In genomic region chr7:100017875-100018274, GRCh38 we compare ENCODE assay signal across 18 cellular contexts. TPM values are rescaled to one million over a fixed set of nuclear protein-coding genes. Genes with fewer than 3 reads are reported as not detected.
A peak's percentile ranks its signal among the peaks of the same experiment; 100 is the strongest.
DNase-seq lines count a peak whose midpoint lies in the region; ATAC-seq, FAIRE-seq and TF ChIP-seq lines count a peak whose summit lies in the region.
"Had no signal": no experiment of that assay in that cellular context is flagged by ENCODE, and none has a peak within 500 bp of the region (broad histone marks: within the 10 kb centered on the region; RNA-seq: fewer than 3 reads in every experiment).

No MANE protein-coding gene starts in this region.

- H3K4me1 Mint-ChIP-seq in activated T-cell treated with anti-CD3 and anti-CD28 coated beads, Interleukin-2, amount 50 U/mL, for 72 hours (ENCODE audit: low read depth) = peaks cover 78% of the 10 kb centered on the region
- H3K4me1 Mint-ChIP-seq in memory B cell = peaks cover 16% of the 10 kb centered on the region

- no peak for ATAC-seq in activated T-cell treated with anti-CD3 and anti-CD28 coated beads, Interleukin-2, amount 50 U/mL, for 72 hours (replicated peaks in 1 of 2)
- ATAC-seq in K562 (no peak), memory B cell (ENCODE audit: low read depth) (no peak)

- H3K79me2 ChIP-seq in K562 (ENCODE audit: control insufficient read depth, insufficient read depth, low read length) = peaks cover 69% of the 10 kb centered on the region

- no peak overlapping the region for H3K27ac ChIP-seq in K562 (ENCODE audit: extremely low read depth, low read depth, low read length)
- H3K27ac ChIP-seq in substantia nigra (ENCODE audit: low read depth, low read length, poor library complexity, severe bottlenecking) = peak overlapping the region; percentile 98
- H3K27ac ChIP-seq: PC-9 had no signal

- POLR2A ChIA-PET in K562 (lab: Yijun Ruan, JAX) = interaction anchor here (0.8 to 2.0 kb wide), 3 partner anchors 11 to 33 kb away, joined by 3 to 6 read pairs (median 4); no protein-coding TSS in a partner anchor

- no peaks in the 10 kb centered on the region for H3K9me3 Mint-ChIP-seq in activated T-cell treated with anti-CD3 and anti-CD28 coated beads, Interleukin-2, amount 50 U/mL, for 72 hours
- H3K9me3 Mint-ChIP-seq in memory B cell = no peaks in the 10 kb centered on the region
- H3K9me3 Mint-ChIP-seq: dendritic cell treated with granulocyte-macrophage colony-stimulating factor and Interleukin-4, amounts not matched to agents 40 ng/mL and 50 ng/mL, for 4 days; T-helper 1 cell treated with Interleukin-12 subunit alpha and Interleukin-12 subunit beta and Interleukin-4 antibody, amounts not matched to agents 30 μg/mL and 1 μg/mL, for 36 hours had no signal

- in situ Hi-C loops in K562 (cut with MboI) = no loop called here

- 96% methylated on average over 5 of the region's 5 CpGs for WGBS in K562 (ENCODE audit: insufficient coverage, low coverage, missing lambda C conversion rate)

- FAIRE-seq in K562 (lab: Jason Lieb, UNC) = no peak
- FAIRE-seq: islet of Langerhans had no signal

- H3K27me3 Mint-ChIP-seq in activated T-cell treated with anti-CD3 and anti-CD28 coated beads, Interleukin-2, amount 50 U/mL, for 72 hours (ENCODE audit: low read depth) = no peaks in the 10 kb centered on the region
- no peaks in the 10 kb centered on the region for H3K27me3 Mint-ChIP-seq in memory B cell
- H3K27me3 Mint-ChIP-seq: dendritic cell treated with granulocyte-macrophage colony-stimulating factor and Interleukin-4, amounts not matched to agents 40 ng/mL and 50 ng/mL, for 4 days had no signal

- H3K36me3 Mint-ChIP-seq in activated T-cell treated with anti-CD3 and anti-CD28 coated beads, Interleukin-2, amount 50 U/mL, for 72 hours (ENCODE audit: insufficient read depth in 2 of 2) = peaks cover 7 to 14% of the 10 kb centered on the region in 2 donors
- H3K36me3 Mint-ChIP-seq in memory B cell = peaks cover 5% of the 10 kb centered on the region

- peaks cover 12 to 13% of the 10 kb centered on the region in 2 experiments; a peak in 3 of 5 replicates for H3K4me1 ChIP-seq in K562 (replicated peaks in 1 of 2; ENCODE audit: control insufficient read depth in 2 of 2, insufficient read depth in 2 of 2, low read length in 2 of 2)

- no peak overlapping the region for H2AFZ ChIP-seq in K562 (ENCODE audit: low read depth, low read length)
- H2AFZ ChIP-seq: PC-9 had no signal

- H3K27ac Mint-ChIP-seq in activated T-cell treated with anti-CD3 and anti-CD28 coated beads, Interleukin-2, amount 50 U/mL, for 72 hours = peak overlapping the region; percentile 79
- H3K27ac Mint-ChIP-seq in memory B cell = peak overlapping the region; percentile 53
- H3K27ac Mint-ChIP-seq: dendritic cell treated with granulocyte-macrophage colony-stimulating factor and Interleukin-4, amounts not matched to agents 40 ng/mL and 50 ng/mL, for 4 days; T-helper 1 cell treated with Interleukin-12 subunit alpha and Interleukin-12 subunit beta and Interleukin-4 antibody, amounts not matched to agents 30 μg/mL and 1 μg/mL, for 36 hours had no signal

- H3K9ac ChIP-seq in K562 (ENCODE audit: insufficient read depth in 1 of 2, low read depth in 2 of 2, low read length in 2 of 2) = no peak overlapping the region

- no peak for TF ChIP-seq EP300 in K562 (IDR thresholded peaks at IDR 0.05; ENCODE audit: low read length)

- BruUV-seq in K562 (replicated peaks; lab: Mats Ljungman, UMichigan) = no TSS peak

- H3K4me3 Mint-ChIP-seq in activated T-cell treated with anti-CD3 and anti-CD28 coated beads, Interleukin-2, amount 50 U/mL, for 72 hours = peak overlapping the region in 1 of 2 donors; percentile 30
- H3K4me3 Mint-ChIP-seq in memory B cell = no peak overlapping the region
- H3K4me3 Mint-ChIP-seq: T-helper 1 cell treated with Interleukin-12 subunit alpha and Interleukin-12 subunit beta and Interleukin-4 antibody, amounts not matched to agents 30 μg/mL and 1 μg/mL, for 36 hours had no signal

- intact Hi-C loops in K562 (cut with micrococcal nuclease) = no loop called here

- no peak for DNase-seq in activated T-cell treated with anti-CD3 and anti-CD28 coated beads, Interleukin-2, amount 50 U/mL, for 72 hours
- no peak for DNase-seq in activated T-cell treated with anti-CD3 and anti-CD28 coated beads, Interleukin-2, amount 50 U/mL, for 48 hours
- DNase-seq in K562 (ENCODE audit: extremely low read depth in 1 of 4, low spot score in 3 of 4) (no peak), memory B cell (ENCODE audit: low spot score in 2 of 2) (no peak), substantia nigra (lab: John Stamatoyannopoulos, UW) (no peak), SKM-1 (lab: John Stamatoyannopoulos, UW; ENCODE audit: unreplicated experiment) (no peak), NCI-H748 (lab: John Stamatoyannopoulos, UW; ENCODE audit: unreplicated experiment) (no peak), NCI-H345 (lab: John Stamatoyannopoulos, UW) (no peak)
- DNase-seq: activated CD4-positive, alpha-beta T cell treated with anti-CD3 and anti-CD28 coated beads, Interleukin-2, amount 50 U/mL, for 1 hour; Calu3; foreskin fibroblast; PC-9; trophoblast cell had no signal

- CTCF ChIA-PET in K562 (lab: Yijun Ruan, JAX; ENCODE audit: low intra/inter-chr PET ratio) = no interaction called here

- TF ChIP-seq CTCF in K562 (IDR thresholded peaks at IDR 0.05 in 2 of 3, conservative IDR thresholded peaks at IDR 0.05 in 1 of 3; ENCODE audit: insufficient read depth in 2 of 3, low read depth in 1 of 3, low read length in 3 of 3) = no peak

- H3K9me1 ChIP-seq in K562 (ENCODE audit: control insufficient read depth, insufficient read depth, low read length) = no peaks in the 10 kb centered on the region

- no peaks in the 10 kb centered on the region for H3K9me3 ChIP-seq in K562 (replicated peaks; ENCODE audit: control insufficient read depth, insufficient read depth, low read depth, low read length)

- H3K36me3 ChIP-seq in K562 (ENCODE audit: control insufficient read depth, insufficient read depth, low read length) = peaks cover 39% of the 10 kb centered on the region

- TF ChIP-seq RAD21 in K562 (CRISPR knock-in tag; conservative IDR thresholded peaks at IDR 0.05 in 1 of 2, IDR thresholded peaks at IDR 0.05 in 1 of 2) = no peak

- TF ChIP-seq POLR2A in K562 (conservative IDR thresholded peaks at IDR 0.05) = no peak

- no peak overlapping the region for H3K4me2 ChIP-seq in K562 (ENCODE audit: insufficient read depth, low read length)

- peaks cover 17% of the 10 kb centered on the region for H4K20me1 ChIP-seq in K562 (replicated peaks; ENCODE audit: control insufficient read depth, insufficient read depth, low read length)

- no peak overlapping the region for H3K4me3 ChIP-seq in K562
- H3K4me3 ChIP-seq: PC-9 had no signal

- H3K27me3 ChIP-seq in K562 (ENCODE audit: control insufficient read depth in 2 of 2, insufficient read depth in 2 of 2, low read length in 2 of 2) = no peaks in the 10 kb centered on the region

RNA-seq across cellular contexts. Expression of gene ZKSCAN1, which starts 2.5 kb away (rescaled TPM):
- total RNA-seq in activated T-cell treated with anti-CD3 and anti-CD28 coated beads, Interleukin-2, amount 50 U/mL, for 72 hours = 10 to 100 TPM; 70.3 to 78.2 TPM
- 87.8 and 126 TPM in 2 replicates for total RNA-seq in K562 (2011; cell fraction: chromatin; rRNA removed; ENCODE audit: low replicate concordance)
- total RNA-seq in K562 (2011; cell fraction: nucleolus; rRNA removed) = 44.4 and 45.4 TPM in 2 replicates
- total RNA-seq in K562 (2011; cell fraction: nucleoplasm; rRNA removed) = 60.3 and 60.7 TPM in 2 replicates
- total RNA-seq in K562 (2014; rRNA removed) (15.5 and 19.4 TPM in 2 replicates), K562 (2014; rRNA removed; fragmentation: Illumina TruSeq; extraction: Trizol) (32.1 and 36.1 TPM in 2 replicates), K562 (2015; rRNA removed; fragmentation: Illumina TruSeq; extraction: Trizol) (22.5 and 23.2 TPM in 2 replicates), K562 (2021) (42.9 and 43.0 TPM in 2 replicates)
- polyA plus RNA-seq in K562 (2011; rRNA removed) (28.3 and 34.6 TPM in 2 replicates), K562 (2014; fragmentation: Illumina TruSeq; extraction: Trizol) (23.8 and 27.3 TPM in 2 replicates), K562 (2014; fragmentation: Nextera tagmentation; extraction: Ambion mirVana) (1 to 10 TPM; 5.3 to 6.8 TPM), K562 (2014; rRNA removed) (19.8 and 20.9 TPM in 2 replicates)
- polyA plus RNA-seq in K562 (2011; cell fraction: cytosol; rRNA removed) = 14.3 and 17.7 TPM in 2 replicates
- 20.7 and 36.3 TPM in 2 replicates for polyA plus RNA-seq in K562 (2011; cell fraction: nucleus; rRNA removed)
- polyA plus RNA-seq in K562 (2012) = 17.2 and 27.8 TPM in 2 replicates
- polyA minus RNA-seq in K562 (2011; rRNA and poly(A)+ RNA removed) = 65.4 and 82.5 TPM in 2 replicates
- polyA minus RNA-seq in K562 (2011; cell fraction: cytosol; rRNA and poly(A)+ RNA removed) = 24.1 and 25.7 TPM in 2 replicates
- polyA minus RNA-seq in K562 (2011; cell fraction: nucleus; rRNA and poly(A)+ RNA removed) = 12.1 and 20.1 TPM in 2 replicates

RNA-seq across cellular contexts. Expression of gene ZSCAN21, which starts 31.7 kb away (rescaled TPM):
- 10 to 100 TPM in 1 of 2 donors, 1 to 10 TPM in 1; 8.4 to 12.4 TPM for total RNA-seq in activated T-cell treated with anti-CD3 and anti-CD28 coated beads, Interleukin-2, amount 50 U/mL, for 72 hours
- total RNA-seq in K562 (2011; cell fraction: chromatin; rRNA removed; ENCODE audit: low replicate concordance) = 19.2 and 21.8 TPM in 2 replicates
- 12.0 and 13.5 TPM in 2 replicates for total RNA-seq in K562 (2011; cell fraction: nucleolus; rRNA removed)
- 9.1 and 13.6 TPM in 2 replicates for total RNA-seq in K562 (2011; cell fraction: nucleoplasm; rRNA removed)
- total RNA-seq in K562 (2014; rRNA removed) (13.8 and 14.0 TPM in 2 replicates), K562 (2014; rRNA removed; fragmentation: Illumina TruSeq; extraction: Trizol) (13.2 and 14.1 TPM in 2 replicates), K562 (2015; rRNA removed; fragmentation: Illumina TruSeq; extraction: Trizol) (11.6 and 12.2 TPM in 2 replicates), K562 (2021) (12.7 and 13.8 TPM in 2 replicates)
- polyA plus RNA-seq in K562 (2011; rRNA removed) (9.5 and 13.4 TPM in 2 replicates), K562 (2014; fragmentation: Illumina TruSeq; extraction: Trizol) (13.5 and 15.5 TPM in 2 replicates), K562 (2014; fragmentation: Nextera tagmentation; extraction: Ambion mirVana) (1 to 10 TPM; 5.9 to 6.9 TPM), K562 (2014; rRNA removed) (11.6 and 11.8 TPM in 2 replicates)
- 6.7 and 9.5 TPM in 2 replicates for polyA plus RNA-seq in K562 (2011; cell fraction: cytosol; rRNA removed)
- 7.4 and 7.8 TPM in 2 replicates for polyA plus RNA-seq in K562 (2011; cell fraction: nucleus; rRNA removed)
- 7.7 and 8.5 TPM in 2 replicates for polyA plus RNA-seq in K562 (2012)
- polyA minus RNA-seq in K562 (2011; rRNA and poly(A)+ RNA removed) = 8.2 and 9.7 TPM in 2 replicates
- polyA minus RNA-seq in K562 (2011; cell fraction: cytosol; rRNA and poly(A)+ RNA removed) = 3.5 and 5.0 TPM in 2 replicates
- 2.6 and 3.2 TPM in 2 replicates for polyA minus RNA-seq in K562 (2011; cell fraction: nucleus; rRNA and poly(A)+ RNA removed)

RNA-seq across cellular contexts. Expression of gene AZGP1, which starts 42.0 kb away (rescaled TPM):
- not detected for total RNA-seq in activated T-cell treated with anti-CD3 and anti-CD28 coated beads, Interleukin-2, amount 50 U/mL, for 72 hours
- total RNA-seq in K562 (2011; cell fraction: chromatin; rRNA removed; ENCODE audit: low replicate concordance) = not detected in 2 replicates
- not detected in 2 replicates for total RNA-seq in K562 (2011; cell fraction: nucleolus; rRNA removed)
- total RNA-seq in K562 (2011; cell fraction: nucleoplasm; rRNA removed) = not detected in 2 replicates
- total RNA-seq in K562 (2014; rRNA removed) (0.18 TPM in 1 of 2 replicates, not detected in the other), K562 (2014; rRNA removed; fragmentation: Illumina TruSeq; extraction: Trizol) (not detected in 2 replicates), K562 (2015; rRNA removed; fragmentation: Illumina TruSeq; extraction: Trizol) (not detected in 2 replicates), K562 (2021) (0.53 and 0.54 TPM in 2 replicates)
- polyA plus RNA-seq in K562 (2011; rRNA removed) (not detected in 2 replicates), K562 (2014; fragmentation: Illumina TruSeq; extraction: Trizol) (not detected in 2 replicates), K562 (2014; fragmentation: Nextera tagmentation; extraction: Ambion mirVana) (not detected), K562 (2014; rRNA removed) (not detected in 2 replicates)
- polyA plus RNA-seq in K562 (2011; cell fraction: cytosol; rRNA removed) = not detected in 2 replicates
- not detected in 2 replicates for polyA plus RNA-seq in K562 (2011; cell fraction: nucleus; rRNA removed)
- polyA plus RNA-seq in K562 (2012) = not detected in 2 replicates
- polyA minus RNA-seq in K562 (2011; rRNA and poly(A)+ RNA removed) = not detected in 2 replicates
- polyA minus RNA-seq in K562 (2011; cell fraction: cytosol; rRNA and poly(A)+ RNA removed) = not detected in 2 replicates
- not detected in 2 replicates for polyA minus RNA-seq in K562 (2011; cell fraction: nucleus; rRNA and poly(A)+ RNA removed)
- total RNA-seq: A673, myocyte, PC-9 had no signal
